In genomic region chr11:64348611-64349387, GRCh38 we compare ENCODE assay signal across 16 cellular contexts. TPM values are rescaled to one million over a fixed set of nuclear protein-coding genes. Genes with fewer than 3 reads are reported as not detected.
A peak's percentile ranks its signal among the peaks of the same experiment; 100 is the strongest.
DNase-seq lines count a peak whose midpoint lies in the region; ATAC-seq and TF ChIP-seq lines count a peak whose summit lies in the region.
"Had no signal": no experiment of that assay in that cellular context is flagged by ENCODE, and none has a peak within 500 bp of the region (broad histone marks: within the 10 kb centered on the region; RNA-seq: fewer than 3 reads in every experiment).

No MANE protein-coding gene starts in this region.

- H3K4me2 ChIP-seq in GM23338 (no peak overlapping the region), neural progenitor cell (no peak overlapping the region), trophoblast cell (ENCODE audit: low read length) (no peak overlapping the region)

- H3K27ac ChIP-seq in GM23338 (ENCODE audit: low read depth) (no peak overlapping the region), endodermal cell (ENCODE audit: low read depth, low read length) (peak overlapping the region; percentile 53), neural progenitor cell (no peak overlapping the region), trophoblast cell (ENCODE audit: low read depth, low read length) (no peak overlapping the region)
- H3K27ac ChIP-seq: ascending aorta, uterus had no signal

- H2BK5ac ChIP-seq in trophoblast cell (ENCODE audit: low read depth, low read length, poor library complexity): no peak overlapping the region

- H3K79me1 ChIP-seq in trophoblast cell (ENCODE audit: low read length): no peaks in the 10 kb centered on the region

- no peak overlapping the region for H4K91ac ChIP-seq in trophoblast cell (ENCODE audit: low read depth, low read length)

- ATAC-seq in GM23338: peak; percentile 20

- H2AFZ ChIP-seq in GM23338: no peak overlapping the region
- no peak overlapping the region for H2AFZ ChIP-seq in neural progenitor cell (replicated peaks)
- no peak overlapping the region for H2AFZ ChIP-seq in trophoblast cell (ENCODE audit: insufficient read depth, low read length, poor library complexity)

- no peak overlapping the region for H2BK12ac ChIP-seq in trophoblast cell (ENCODE audit: low read length)

- TF ChIP-seq CTCF in GM23338 (conservative IDR thresholded peaks at IDR 0.05; ENCODE audit: low read depth in 2 of 2) (no peak), endodermal cell (conservative IDR thresholded peaks at IDR 0.05) (no peak), neural progenitor cell (IDR thresholded peaks at IDR 0.05) (no peak)

- no peaks in the 10 kb centered on the region for H4K20me1 ChIP-seq in GM23338 (replicated peaks; ENCODE audit: insufficient read depth)
- H4K20me1 ChIP-seq in neural progenitor cell (ENCODE audit: low read depth): no peaks in the 10 kb centered on the region

- H3K9ac ChIP-seq in endodermal cell (ENCODE audit: extremely low read depth, low read length, poor library complexity, severe bottlenecking) (no peak overlapping the region), neural progenitor cell (no peak overlapping the region), trophoblast cell (ENCODE audit: low read length) (no peak overlapping the region)

- H3K9me3 Mint-ChIP-seq in GM23338 (no peaks in the 10 kb centered on the region), endodermal cell (no peaks in the 10 kb centered on the region), neural progenitor cell (no peaks in the 10 kb centered on the region)

- H3K4me1 ChIP-seq in GM23338 (ENCODE audit: insufficient read depth) (no peaks in the 10 kb centered on the region), endodermal cell (ENCODE audit: control insufficient read depth, insufficient read depth, low read length) (no peaks in the 10 kb centered on the region), neural progenitor cell (peaks cover 7% of the 10 kb centered on the region), trophoblast cell (ENCODE audit: control insufficient read depth in 1 of 2, insufficient read depth in 2 of 2, low read length in 2 of 2) (peaks cover 2 to 5% of the 10 kb centered on the region in 2 experiments)
- H3K4me1 ChIP-seq: ascending aorta, uterus had no signal

- no peak overlapping the region for H2BK120ac ChIP-seq in trophoblast cell (ENCODE audit: insufficient read depth, low read length, poor library complexity)

- H3K4ac ChIP-seq in trophoblast cell (ENCODE audit: low read depth, low read length): no peak overlapping the region

- DNase-seq in GM23338 (ENCODE audit: low spot score): peak; percentile 62
- DNase-seq in NCI-H2196 treated with DMSO at 0.1 percent for 48 hours (lab: John Stamatoyannopoulos, UW; ENCODE audit: unreplicated experiment): peak; percentile 35
- DNase-seq in endodermal cell: peak; percentile 58
- DNase-seq in neural progenitor cell (ENCODE audit: low spot score): peak; percentile 40
- DNase-seq in activated CD8-positive, alpha-beta memory T cell treated with anti-CD3 and anti-CD28 coated beads for 24 hours: no peak
- DNase-seq in NCI-H82 (lab: John Stamatoyannopoulos, UW): no peak
- DNase-seq in trophoblast cell: no peak
- DNase-seq: activated CD4-positive, alpha-beta T cell treated with anti-CD3 and anti-CD28 coated beads, Interleukin-2, amount 50 U/mL, for 4 hours; activated naive CD4-positive, alpha-beta T cell treated with anti-CD3 and anti-CD28 coated beads, Interleukin-2, amount 50 U/mL, for 16 hours; Calu3; foreskin melanocyte; HCEC 1CT; NCI-H2227 treated with DMSO at 0.1 percent for 48 hours; SW 1271; uterus had no signal

- no peak overlapping the region for H4K8ac ChIP-seq in trophoblast cell (ENCODE audit: low read depth, low read length)

- no peak overlapping the region for H3K14ac ChIP-seq in trophoblast cell (ENCODE audit: low read length)

- H3F3A ChIP-seq in GM23338 (replicated peaks; ENCODE audit: low read depth) (no peaks in the 10 kb centered on the region), neural progenitor cell (ENCODE audit: low read depth) (peaks cover 3% of the 10 kb centered on the region)

- no peaks in the 10 kb centered on the region for H3K9me2 ChIP-seq in GM23338 (ENCODE audit: insufficient read depth)

- H3K4me1 Mint-ChIP-seq in GM23338 (peaks cover 2% of the 10 kb centered on the region; the same call in 2 of the 3 replicates), endodermal cell (no peaks in the 10 kb centered on the region), neural progenitor cell (peaks cover 25% of the 10 kb centered on the region)

- WGBS in endodermal cell (ENCODE audit: insufficient coverage in 1 of 2, insufficient read length in 1 of 2), 2 experiments: 89 to 91% methylated on average over 8 to 17 of the region's 17 CpGs
- WGBS in trophoblast cell (ENCODE audit: extremely low coverage, insufficient coverage, insufficient read length): no CpG with 5 or more reads among the region's 17 CpGs

- H3K27ac Mint-ChIP-seq in GM23338: no peak overlapping the region
- H3K27ac Mint-ChIP-seq in endodermal cell: no peak overlapping the region
- no peak overlapping the region for H3K27ac Mint-ChIP-seq in neural progenitor cell

- H3K23ac ChIP-seq in trophoblast cell (ENCODE audit: low read length): no peak overlapping the region

- H3K27me3 ChIP-seq in GM23338 (ENCODE audit: insufficient read depth) (no peaks in the 10 kb centered on the region), endodermal cell (ENCODE audit: control insufficient read depth, insufficient read depth, low read length, poor library complexity, severe bottlenecking) (no peaks in the 10 kb centered on the region), neural progenitor cell (no peaks in the 10 kb centered on the region), trophoblast cell (ENCODE audit: insufficient read depth, low read length) (no peaks in the 10 kb centered on the region)
- H3K27me3 ChIP-seq: ascending aorta, uterus had no signal

- no peak overlapping the region for H2AK5ac ChIP-seq in trophoblast cell (ENCODE audit: low read length)

- H3K4me3 Mint-ChIP-seq in GM23338: no peak overlapping the region
- H3K4me3 Mint-ChIP-seq in endodermal cell: no peak overlapping the region
- no peak overlapping the region for H3K4me3 Mint-ChIP-seq in neural progenitor cell

- H3K18ac ChIP-seq in trophoblast cell (ENCODE audit: low read length): no peak overlapping the region

- H3K36me3 Mint-ChIP-seq in GM23338 (ENCODE audit: low read depth) (no peaks in the 10 kb centered on the region; the same call in 2 of the 3 replicates), endodermal cell (ENCODE audit: low read depth) (peaks cover 3% of the 10 kb centered on the region), neural progenitor cell (no peaks in the 10 kb centered on the region)

- H3K27me3 Mint-ChIP-seq in GM23338 (ENCODE audit: insufficient read depth, low read depth, poor library complexity): peaks cover 21% of the 10 kb centered on the region
- no peaks in the 10 kb centered on the region for H3K27me3 Mint-ChIP-seq in endodermal cell (ENCODE audit: insufficient read depth)
- peaks cover 4% of the 10 kb centered on the region for H3K27me3 Mint-ChIP-seq in neural progenitor cell (ENCODE audit: insufficient read depth, low read depth)

- no peak overlapping the region for H4K12ac ChIP-seq in trophoblast cell (ENCODE audit: low read depth, low read length)

- H3K79me2 ChIP-seq in GM23338 (replicated peaks; ENCODE audit: insufficient read depth): no peaks in the 10 kb centered on the region
- no peaks in the 10 kb centered on the region for H3K79me2 ChIP-seq in neural progenitor cell (ENCODE audit: low read depth)
- H3K79me2 ChIP-seq in trophoblast cell (ENCODE audit: control insufficient read depth, insufficient read depth, low read length, poor library complexity): no peaks in the 10 kb centered on the region

- H3K9me3 ChIP-seq in endodermal cell (ENCODE audit: control insufficient read depth, low read length) (no peaks in the 10 kb centered on the region), neural progenitor cell (ENCODE audit: low read depth) (no peaks in the 10 kb centered on the region), trophoblast cell (ENCODE audit: insufficient read depth, low read depth, low read length) (no peaks in the 10 kb centered on the region)
- H3K9me3 ChIP-seq: ascending aorta, uterus had no signal

- no peak overlapping the region for H3K4me3 ChIP-seq in GM23338
- no peak overlapping the region for H3K4me3 ChIP-seq in endodermal cell (ENCODE audit: low read length)
- H3K4me3 ChIP-seq in neural progenitor cell: no peak overlapping the region
- no peak overlapping the region for H3K4me3 ChIP-seq in trophoblast cell (ENCODE audit: low read depth, low read length)
- H3K4me3 ChIP-seq: ascending aorta, uterus had no signal

- H3K36me3 ChIP-seq in GM23338 (ENCODE audit: insufficient read depth) (no peaks in the 10 kb centered on the region), endodermal cell (ENCODE audit: control insufficient read depth, insufficient read depth, low read length) (no peaks in the 10 kb centered on the region), neural progenitor cell (no peaks in the 10 kb centered on the region), trophoblast cell (ENCODE audit: control insufficient read depth in 1 of 2, insufficient read depth in 2 of 2, low read length in 2 of 2) (no peaks in the 10 kb centered on the region)
- H3K36me3 ChIP-seq: ascending aorta, uterus had no signal

RNA-seq across cellular contexts. Expression of gene CCDC88B, which starts 8.8 kb away (rescaled TPM):
- 12.1 and 12.3 TPM in 2 replicates for total RNA-seq in GM23338 (2014; rRNA removed; shearing (Covaris generic))
- polyA plus RNA-seq in GM23338 (2016; fragmentation: Nextera tagmentation; extraction: Ambion mirVana): 5.9 and 6.8 TPM in 2 replicates
- 10 to 100 TPM; 14.2 to 15.2 TPM for total RNA-seq in endodermal cell
- 5.3 TPM for polyA plus RNA-seq in endodermal cell (2013, experiment 1 of 2)
- 4.5 TPM for polyA plus RNA-seq in endodermal cell (2013, experiment 2 of 2)
- 0.62 and 9.0 TPM in 2 replicates for total RNA-seq in neural progenitor cell (ENCODE audit: low replicate concordance)
- polyA plus RNA-seq in trophoblast cell (2013): 1.8 and 2.0 TPM in 2 replicates

RNA-seq across cellular contexts. Expression of gene RPS6KA4, which starts 10.2 kb away (rescaled TPM):
- total RNA-seq in GM23338 (2014; rRNA removed; shearing (Covaris generic)): 18.6 and 19.9 TPM in 2 replicates
- polyA plus RNA-seq in GM23338 (2016; fragmentation: Nextera tagmentation; extraction: Ambion mirVana): 3.5 and 4.1 TPM in 2 replicates
- 10 to 100 TPM; 13.5 to 14.5 TPM for total RNA-seq in endodermal cell
- 10.2 TPM for polyA plus RNA-seq in endodermal cell (2013, experiment 1 of 2)
- polyA plus RNA-seq in endodermal cell (2013, experiment 2 of 2): 9.9 TPM
- total RNA-seq in neural progenitor cell (ENCODE audit: low replicate concordance): 12.7 and 16.9 TPM in 2 replicates
- polyA plus RNA-seq in trophoblast cell (2013): 23.3 and 25.4 TPM in 2 replicates

RNA-seq across cellular contexts. Expression of gene PRDX5, which starts 30.9 kb away (rescaled TPM):
- total RNA-seq in GM23338 (2014; rRNA removed; shearing (Covaris generic)): 202 and 212 TPM in 2 replicates
- polyA plus RNA-seq in GM23338 (2016; fragmentation: Nextera tagmentation; extraction: Ambion mirVana): 300 and 312 TPM in 2 replicates
- total RNA-seq in endodermal cell (100 to 1,000 TPM; 235 to 289 TPM), neural progenitor cell (ENCODE audit: low replicate concordance) (111 and 182 TPM in 2 replicates)
- polyA plus RNA-seq in endodermal cell (2013, experiment 1 of 2): 188 TPM
- polyA plus RNA-seq in endodermal cell (2013, experiment 2 of 2): 181 TPM
- 161 and 166 TPM in 2 replicates for polyA plus RNA-seq in trophoblast cell (2013)

RNA-seq across cellular contexts. Expression of gene TRMT112, which starts 31.4 kb away (rescaled TPM):
- total RNA-seq in GM23338 (2014; rRNA removed; shearing (Covaris generic)): 298 and 349 TPM in 2 replicates
- polyA plus RNA-seq in GM23338 (2016; fragmentation: Nextera tagmentation; extraction: Ambion mirVana): 927 and 1,003 TPM in 2 replicates
- total RNA-seq in endodermal cell (100 to 1,000 TPM; 265 to 352 TPM), neural progenitor cell (ENCODE audit: low replicate concordance) (257 and 284 TPM in 2 replicates)
- 224 TPM for polyA plus RNA-seq in endodermal cell (2013, experiment 1 of 2)
- 197 TPM for polyA plus RNA-seq in endodermal cell (2013, experiment 2 of 2)
- 311 and 320 TPM in 2 replicates for polyA plus RNA-seq in trophoblast cell (2013)

RNA-seq across cellular contexts. Expression of gene ESRRA, which starts 43.5 kb away (rescaled TPM):
- total RNA-seq in GM23338 (2014; rRNA removed; shearing (Covaris generic)): 50.1 and 55.1 TPM in 2 replicates
- 13.7 and 15.7 TPM in 2 replicates for polyA plus RNA-seq in GM23338 (2016; fragmentation: Nextera tagmentation; extraction: Ambion mirVana)
- 10 to 100 TPM; 22.8 to 34.5 TPM for total RNA-seq in endodermal cell
- 20.0 TPM for polyA plus RNA-seq in endodermal cell (2013, experiment 1 of 2)
- polyA plus RNA-seq in endodermal cell (2013, experiment 2 of 2): 17.8 TPM
- total RNA-seq in neural progenitor cell (ENCODE audit: low replicate concordance): 5.5 and 22.0 TPM in 2 replicates
- 20.9 and 21.0 TPM in 2 replicates for polyA plus RNA-seq in trophoblast cell (2013)

Comparison
In these comparisons a context has a peak if more than half of its experiments do, and no peak if none do; other contexts are left out.
1. DNase-seq: peak in GM23338 (single experiment), NCI-H2196 treated with DMSO at 0.1 percent for 48 hours (single experiment), endodermal cell (single experiment) and neural progenitor cell (single experiment); none in activated CD8-positive, alpha-beta memory T cell treated with anti-CD3 and anti-CD28 coated beads for 24 hours (single experiment), NCI-H82 (single experiment) and trophoblast cell (0 of 2).